In the genomic region with DNA sequence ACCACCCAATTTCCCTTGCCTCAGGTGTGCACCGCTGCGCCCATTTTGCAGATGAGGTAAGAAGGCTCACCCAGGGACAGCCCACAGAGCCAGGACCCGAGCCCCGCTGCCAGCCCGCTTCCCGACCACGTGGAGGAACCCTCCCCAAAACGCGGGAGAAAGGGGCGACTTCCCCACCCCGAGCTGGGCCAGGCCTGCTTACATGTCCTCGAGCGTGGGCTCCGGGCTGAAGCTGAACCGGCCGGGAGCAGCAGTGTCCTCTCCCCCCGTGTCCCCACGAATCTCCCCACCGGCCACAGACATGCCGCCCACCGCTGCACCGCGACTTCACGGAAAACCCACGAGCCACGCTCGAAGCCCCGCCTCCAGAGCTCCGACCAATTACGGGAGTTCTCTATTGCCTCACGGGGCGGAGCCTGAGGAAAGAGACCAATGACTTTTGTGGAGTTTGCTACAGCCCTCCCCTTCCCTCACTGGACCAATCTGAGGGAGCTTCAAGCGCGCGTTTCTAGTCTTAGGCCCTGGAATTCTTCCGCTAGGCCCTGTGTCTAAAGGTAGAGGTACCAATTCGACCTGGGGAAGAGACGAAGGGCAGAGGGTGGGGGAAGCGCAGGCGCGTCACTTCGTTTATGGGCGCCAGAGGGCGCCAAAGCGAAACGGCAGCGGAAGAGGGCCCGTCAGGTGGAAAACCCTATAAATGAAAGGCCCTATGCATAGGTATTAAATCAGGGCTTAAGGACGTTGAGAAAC, we compare ENCODE assay signal across 8 cellular contexts. TPM values are rescaled to one million over a fixed set of nuclear protein-coding genes. Genes with fewer than 3 reads are reported as not detected.
DNase-seq lines count a peak whose midpoint lies in the region; ATAC-seq and TF ChIP-seq lines count a peak whose summit lies in the region.

A gene (minus strand): TSS at position 353 of the 750 bp plus-strand sequence. CDS start 50 bp downstream, at position 303.

- DNase-seq in NCI-H1417 treated with DMSO at 0.1 percent for 48 hours (lab: John Stamatoyannopoulos, UW) (peak; percentile 95), SW480 (ENCODE audit: low spot score) (peak; percentile 100), heart right ventricle (peak; percentile 90 to 98), posterior cingulate gyrus (peak; percentile 87 to 99 (median 94)), upper lobe of right lung (peak; percentile 95)

- TF ChIP-seq CTCF in GM12875 (IDR thresholded peaks at IDR 0.05; ENCODE audit: borderline replicate concordance, insufficient read depth, low read depth, low read length): peak; percentile 81
- peak; percentile 52 to 84 (median 78) for TF ChIP-seq CTCF in heart right ventricle (IDR thresholded peaks at IDR 0.05)
- peak; percentile 76 for TF ChIP-seq CTCF in upper lobe of right lung (IDR thresholded peaks at IDR 0.05)

- intact Hi-C loops in heart right ventricle (cut with DNase I) (loop anchor here in 6 of 10 donors (1.0 to 10.0 kb wide), 7 partner anchors 55 to 315 kb away; a partner anchor contains a TSS), posterior cingulate gyrus (cut with DNase I) (no loop called here), upper lobe of right lung (cut with DNase I) (no loop called here)

- no peaks in the 10 kb centered on the region for H3K27me3 ChIP-seq in heart right ventricle
- H3K27me3 ChIP-seq in upper lobe of right lung: no peaks in the 10 kb centered on the region

- peak; percentile 97 for ATAC-seq in HG02798 (IDR thresholded peaks at IDR 0.05; ENCODE audit: poor library complexity, unreplicated experiment)
- peak; percentile 97 to 99 (median 99) for ATAC-seq in heart right ventricle
- peak; percentile 99 for ATAC-seq in upper lobe of right lung

- H3K4me3 ChIP-seq in GM12875 (ENCODE audit: low read depth, low read length) (peak within 1 kb of the TSS; percentile 74), heart right ventricle (peak within 1 kb of the TSS; percentile 63 to 97 (median 72)), upper lobe of right lung (peak within 1 kb of the TSS; percentile 73)

- 0 to 1% (median 1%) methylated on average over 47 to 49 of the region's 49 CpGs for WGBS in adipose tissue, 3 donors
- WGBS in heart right ventricle, 2 donors: 0% methylated on average over 49 of the region's 49 CpGs

- H3K36me3 ChIP-seq in heart right ventricle (peaks cover 0 to 30% (median 0%) of the 10 kb centered on the region in 9 donors), upper lobe of right lung (no peaks in the 10 kb centered on the region)

- H3K9me3 ChIP-seq in heart right ventricle (no peaks in the 10 kb centered on the region), upper lobe of right lung (no peaks in the 10 kb centered on the region)

- H3K27ac ChIP-seq in adipose tissue (ENCODE audit: low read depth, low read length) (no peak within 1 kb of the TSS), heart right ventricle (peak within 1 kb of the TSS in 9 of 10 donors; percentile 60 to 83 (median 74)), upper lobe of right lung (peak within 1 kb of the TSS; percentile 49)

- H3K4me1 ChIP-seq in heart right ventricle: peaks cover 3 to 33% (median 19%) of the 10 kb centered on the region in 9 donors
- H3K4me1 ChIP-seq in upper lobe of right lung: peaks cover 16% of the 10 kb centered on the region

RNA-seq across cellular contexts. Expression of the gene that starts here (rescaled TPM):
- polyA plus RNA-seq in adipose tissue (10 to 100 TPM; 27.5 to 29.8 (median 29.2) TPM), heart right ventricle (10 to 100 TPM; 12.0 to 42.6 TPM)
- total RNA-seq in heart right ventricle (10 to 100 TPM; 22.8 to 39.9 (median 29.7) TPM), upper lobe of right lung (17.9 TPM)

Comparison
In these comparisons a context has a peak if more than half of its experiments do, and no peak if none do; other contexts are left out.
1. intact Hi-C loops: an anchor here in heart right ventricle (1.0 to 10.0 kb wide); none called in posterior cingulate gyrus and upper lobe of right lung.